In genomic region chr12:22334696-22335290, GRCh38 we compare ENCODE assay signal across 8 cellular contexts. TPM values are rescaled to one million over a fixed set of nuclear protein-coding genes. Genes with fewer than 3 reads are reported as not detected.
DNase-seq lines count a peak whose midpoint lies in the region; ATAC-seq and TF ChIP-seq lines count a peak whose summit lies in the region.

TSS of gene ST8SIA1 (minus strand) at chr12:22334707. CDS start at chr12:22334232, 475 bp downstream.

- H3K9me3 ChIP-seq in HUES48 (ENCODE audit: control insufficient read depth, insufficient read depth, low read length) (no peaks in the 10 kb centered on the region), right lobe of liver (no peaks in the 10 kb centered on the region)

- intact Hi-C loops in right lobe of liver (cut with DNase I), result loop anchor here in 1 of 2 donors (10.0 kb wide), 1 partner anchor 210 kb away; no protein-coding TSS in a partner anchor

- H3K4me3 ChIP-seq in HUES48 (ENCODE audit: low read depth, low read length), result peak within 1 kb of the TSS; percentile 88
- H3K4me3 ChIP-seq in choroid plexus epithelial cell (ENCODE audit: low read depth, low read length), result peak within 1 kb of the TSS; percentile 58
- H3K4me3 ChIP-seq in right lobe of liver, result peak within 1 kb of the TSS; percentile 42 to 47 (median 42)

- ATAC-seq in GM19035 (IDR thresholded peaks at IDR 0.05; ENCODE audit: unreplicated experiment) (peak; percentile 9), right lobe of liver (peak; percentile 7 to 65 (median 61)), GM18870 (IDR thresholded peaks at IDR 0.05; ENCODE audit: unreplicated experiment) (no peak)
- ATAC-seq in activated CD4-positive, CD25-positive, alpha-beta regulatory T cell treated with anti-CD3 and anti-CD28 coated beads, Interleukin-2, amount 50 U/mL, for 24 hours, result peak; percentile 36 to 42

- DNase-seq in 8988T (peak; percentile 15), choroid plexus epithelial cell (ENCODE audit: low read depth) (peak; percentile 13), right lobe of liver (peak in 1 of 3 donors; percentile 26)
- peak; percentile 40 to 42 for DNase-seq in stimulated activated CD4-positive, alpha-beta T cell treated with anti-CD3 and anti-CD28 coated beads, Interleukin-4, amount 100 ng/mL, for 48 hours (ENCODE audit: low read depth in 2 of 2)

- WGBS in right lobe of liver (ENCODE audit: insufficient coverage, low coverage, low lambda C conversion rate, missing lambda C conversion rate), result 2% methylated on average over 11 of the region's 50 CpGs

- H3K36me3 ChIP-seq in HUES48 (ENCODE audit: control insufficient read depth, insufficient read depth, low read length), result no peaks in the 10 kb centered on the region
- H3K36me3 ChIP-seq in right lobe of liver, result no peaks in the 10 kb centered on the region

- TF ChIP-seq CTCF in choroid plexus epithelial cell (conservative IDR thresholded peaks at IDR 0.05; ENCODE audit: low read depth, low read length), result no peak
- TF ChIP-seq CTCF in right lobe of liver (IDR thresholded peaks at IDR 0.05), result no peak

- H3K9ac ChIP-seq in HUES48 (ENCODE audit: low read depth, low read length), result 0 out of 2 replicates have a peak within 1 kb of the TSS, but pooled peaks have one; percentile 34

- peak within 1 kb of the TSS; percentile 10 for H3K27ac ChIP-seq in HUES48 (ENCODE audit: low read depth, low read length)
- no peak within 1 kb of the TSS for H3K27ac ChIP-seq in right lobe of liver

- no peak for TF ChIP-seq POLR2A in right lobe of liver (IDR thresholded peaks at IDR 0.05)

- no peaks in the 10 kb centered on the region for H3K4me1 ChIP-seq in HUES48 (ENCODE audit: control insufficient read depth, insufficient read depth, low read length)
- peaks cover 0 to 11% (median 0%) of the 10 kb centered on the region in 4 donors for H3K4me1 ChIP-seq in right lobe of liver

- peaks cover 40% of the 10 kb centered on the region for H3K27me3 ChIP-seq in HUES48 (ENCODE audit: control insufficient read depth, insufficient read depth, low read length)
- H3K27me3 ChIP-seq in right lobe of liver, result no peaks in the 10 kb centered on the region

RNA-seq across cellular contexts. Expression of gene ST8SIA1, which starts in this region (rescaled TPM):
- total RNA-seq in right lobe of liver, result under 1 TPM in 3 of 6 experiments, not detected in 3; 0.16 to 0.37 (median 0.35) TPM

Comparison
In these comparisons a context has a peak if more than half of its experiments do, and no peak if none do; other contexts are left out.
1. Peak in ATAC-seq and H3K4me3 ChIP-seq in right lobe of liver; RNA of the gene not detected or under 1 TPM.